1 cellular context compared by ENCODE assay signal in the genomic region with DNA sequence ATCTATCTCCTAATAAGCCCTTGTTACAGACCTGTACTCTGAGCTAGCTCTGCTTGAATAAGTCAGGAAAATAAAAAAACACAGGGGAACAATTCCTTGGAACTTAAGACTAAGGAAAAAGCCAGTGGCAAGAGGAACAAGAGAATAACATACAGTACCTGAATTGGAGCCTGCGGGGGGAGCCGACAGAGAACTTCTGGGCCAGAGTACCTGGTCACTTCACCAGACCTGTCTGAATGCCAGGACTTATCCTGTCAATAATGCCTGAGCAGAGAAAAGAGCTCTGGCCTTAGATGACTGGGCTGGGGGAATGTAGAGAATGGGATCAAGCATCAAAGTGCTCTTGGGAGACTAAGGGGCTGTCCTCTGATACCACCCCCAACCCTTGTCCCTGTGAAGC.
TF ChIP-seq lines count a peak whose summit lies in the region.

No MANE protein-coding gene starts in this region.

TF ChIP-seq in GM23338, 12 proteins besides CTCF, POLR2A, EP300 and RAD21 (continued from another document):
- TF ChIP-seq, protein P1, sequence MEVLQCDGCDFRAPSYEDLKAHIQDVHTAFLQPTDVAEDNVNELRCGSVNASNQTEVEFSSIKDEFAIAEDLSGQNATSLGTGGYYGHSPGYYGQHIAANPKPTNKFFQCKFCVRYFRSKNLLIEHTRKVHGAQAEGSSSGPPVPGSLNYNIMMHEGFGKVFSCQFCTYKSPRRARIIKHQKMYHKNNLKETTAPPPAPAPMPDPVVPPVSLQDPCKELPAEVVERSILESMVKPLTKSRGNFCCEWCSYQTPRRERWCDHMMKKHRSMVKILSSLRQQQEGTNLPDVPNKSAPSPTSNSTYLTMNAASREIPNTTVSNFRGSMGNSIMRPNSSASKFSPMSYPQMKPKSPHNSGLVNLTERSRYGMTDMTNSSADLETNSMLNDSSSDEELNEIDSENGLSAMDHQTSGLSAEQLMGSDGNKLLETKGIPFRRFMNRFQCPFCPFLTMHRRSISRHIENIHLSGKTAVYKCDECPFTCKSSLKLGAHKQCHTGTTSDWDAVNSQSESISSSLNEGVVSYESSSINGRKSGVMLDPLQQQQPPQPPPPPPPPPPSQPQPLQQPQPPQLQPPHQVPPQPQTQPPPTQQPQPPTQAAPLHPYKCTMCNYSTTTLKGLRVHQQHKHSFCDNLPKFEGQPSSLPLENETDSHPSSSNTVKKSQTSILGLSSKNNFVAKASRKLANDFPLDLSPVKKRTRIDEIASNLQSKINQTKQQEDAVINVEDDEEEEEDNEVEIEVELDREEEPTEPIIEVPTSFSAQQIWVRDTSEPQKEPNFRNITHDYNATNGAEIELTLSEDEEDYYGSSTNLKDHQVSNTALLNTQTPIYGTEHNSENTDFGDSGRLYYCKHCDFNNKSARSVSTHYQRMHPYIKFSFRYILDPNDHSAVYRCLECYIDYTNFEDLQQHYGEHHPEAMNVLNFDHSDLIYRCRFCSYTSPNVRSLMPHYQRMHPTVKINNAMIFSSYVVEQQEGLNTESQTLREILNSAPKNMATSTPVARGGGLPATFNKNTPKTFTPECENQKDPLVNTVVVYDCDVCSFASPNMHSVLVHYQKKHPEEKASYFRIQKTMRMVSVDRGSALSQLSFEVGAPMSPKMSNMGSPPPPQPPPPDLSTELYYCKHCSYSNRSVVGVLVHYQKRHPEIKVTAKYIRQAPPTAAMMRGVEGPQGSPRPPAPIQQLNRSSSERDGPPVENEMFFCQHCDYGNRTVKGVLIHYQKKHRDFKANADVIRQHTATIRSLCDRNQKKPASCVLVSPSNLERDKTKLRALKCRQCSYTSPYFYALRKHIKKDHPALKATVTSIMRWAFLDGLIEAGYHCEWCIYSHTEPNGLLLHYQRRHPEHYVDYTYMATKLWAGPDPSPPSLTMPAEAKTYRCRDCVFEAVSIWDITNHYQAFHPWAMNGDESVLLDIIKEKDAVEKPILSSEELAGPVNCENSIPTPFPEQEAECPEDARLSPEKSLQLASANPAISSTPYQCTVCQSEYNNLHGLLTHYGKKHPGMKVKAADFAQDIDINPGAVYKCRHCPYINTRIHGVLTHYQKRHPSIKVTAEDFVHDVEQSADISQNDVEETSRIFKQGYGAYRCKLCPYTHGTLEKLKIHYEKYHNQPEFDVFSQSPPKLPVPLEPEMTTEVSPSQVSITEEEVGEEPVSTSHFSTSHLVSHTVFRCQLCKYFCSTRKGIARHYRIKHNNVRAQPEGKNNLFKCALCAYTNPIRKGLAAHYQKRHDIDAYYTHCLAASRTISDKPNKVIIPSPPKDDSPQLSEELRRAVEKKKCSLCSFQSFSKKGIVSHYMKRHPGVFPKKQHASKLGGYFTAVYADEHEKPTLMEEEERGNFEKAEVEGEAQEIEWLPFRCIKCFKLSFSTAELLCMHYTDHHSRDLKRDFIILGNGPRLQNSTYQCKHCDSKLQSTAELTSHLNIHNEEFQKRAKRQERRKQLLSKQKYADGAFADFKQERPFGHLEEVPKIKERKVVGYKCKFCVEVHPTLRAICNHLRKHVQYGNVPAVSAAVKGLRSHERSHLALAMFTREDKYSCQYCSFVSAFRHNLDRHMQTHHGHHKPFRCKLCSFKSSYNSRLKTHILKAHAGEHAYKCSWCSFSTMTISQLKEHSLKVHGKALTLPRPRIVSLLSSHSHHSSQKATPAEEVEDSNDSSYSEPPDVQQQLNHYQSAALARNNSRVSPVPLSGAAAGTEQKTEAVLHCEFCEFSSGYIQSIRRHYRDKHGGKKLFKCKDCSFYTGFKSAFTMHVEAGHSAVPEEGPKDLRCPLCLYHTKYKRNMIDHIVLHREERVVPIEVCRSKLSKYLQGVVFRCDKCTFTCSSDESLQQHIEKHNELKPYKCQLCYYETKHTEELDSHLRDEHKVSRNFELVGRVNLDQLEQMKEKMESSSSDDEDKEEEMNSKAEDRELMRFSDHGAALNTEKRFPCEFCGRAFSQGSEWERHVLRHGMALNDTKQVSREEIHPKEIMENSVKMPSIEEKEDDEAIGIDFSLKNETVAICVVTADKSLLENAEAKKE (CRISPR knock-in tag; IDR thresholded peaks at IDR 0.05): no peak
- TF ChIP-seq STAT1 (IDR thresholded peaks at IDR 0.05; ENCODE audit: unreplicated experiment) (no peak), CREB1 (CRISPR knock-in tag; IDR thresholded peaks at IDR 0.05; ENCODE audit: low read depth) (no peak)
